1 cellular context compared by ENCODE assay signal in genomic region chr3:55330756-55331155, GRCh38.
TF ChIP-seq lines count a peak whose summit lies in the region.

No MANE protein-coding gene starts in this region.

TF ChIP-seq in IMR-90, 13 proteins besides CTCF, POLR2A, EP300 and RAD21 (continued from another document):
- 0 out of 2 replicates have a peak, but pooled peaks have one; percentile 10 for TF ChIP-seq MAZ (IDR thresholded peaks at IDR 0.05; ENCODE audit: borderline replicate concordance, low read depth, low read length)
